ENCODE assay signal across 27 cellular contexts in genomic region chr7:136412952-136413351, GRCh38.
"Had no signal": no experiment of that assay in that cellular context is flagged by ENCODE, and none has a peak within 500 bp of the region (broad histone marks: within the 10 kb centered on the region; RNA-seq: fewer than 3 reads in every experiment).

No MANE protein-coding gene starts in this region.

- H3K27me3 ChIP-seq: colonic mucosa, esophagus squamous epithelium, gastrocnemius medialis, heart right ventricle, left lung had no signal

- H3K9me3 ChIP-seq: colonic mucosa, esophagus squamous epithelium, gastrocnemius medialis, heart right ventricle, left lung had no signal

- H3K36me3 ChIP-seq: colonic mucosa, esophagus squamous epithelium, gastrocnemius medialis, heart right ventricle, left lung had no signal

- FAIRE-seq: endometrium, islet of Langerhans, keratinocyte had no signal

- DNase-seq: colonic mucosa; cortex of kidney; effector CD8-positive, alpha-beta T cell; effector memory CD8-positive, alpha-beta T cell; endodermal cell; erythroblast; esophagus squamous epithelium; foreskin fibroblast; foreskin melanocyte; gastrocnemius medialis; glutamatergic neuron; head of caudate nucleus; heart right ventricle; hippocampal formation; left cardiac atrium; left lung; left ventricle myocardium superior; mammary epithelial cell; mesendoderm; midbrain; naive thymus-derived CD4-positive, alpha-beta T cell had no signal

- H3K4me3 ChIP-seq: colonic mucosa, esophagus squamous epithelium, gastrocnemius medialis, heart right ventricle, left lung, lung had no signal

- H3K4me1 ChIP-seq: colonic mucosa, esophagus squamous epithelium, gastrocnemius medialis, heart right ventricle, left lung had no signal

- ATAC-seq: effector memory CD8-positive, alpha-beta T cell; esophagus mucosa; gastrocnemius medialis; heart right ventricle; left cardiac atrium; left lung; left ventricle myocardium superior; naive thymus-derived CD4-positive, alpha-beta T cell had no signal

- H3K27ac ChIP-seq: colonic mucosa, epithelial cell of prostate, esophagus squamous epithelium, gastrocnemius medialis, heart right ventricle, left lung had no signal
